In the genomic region with DNA sequence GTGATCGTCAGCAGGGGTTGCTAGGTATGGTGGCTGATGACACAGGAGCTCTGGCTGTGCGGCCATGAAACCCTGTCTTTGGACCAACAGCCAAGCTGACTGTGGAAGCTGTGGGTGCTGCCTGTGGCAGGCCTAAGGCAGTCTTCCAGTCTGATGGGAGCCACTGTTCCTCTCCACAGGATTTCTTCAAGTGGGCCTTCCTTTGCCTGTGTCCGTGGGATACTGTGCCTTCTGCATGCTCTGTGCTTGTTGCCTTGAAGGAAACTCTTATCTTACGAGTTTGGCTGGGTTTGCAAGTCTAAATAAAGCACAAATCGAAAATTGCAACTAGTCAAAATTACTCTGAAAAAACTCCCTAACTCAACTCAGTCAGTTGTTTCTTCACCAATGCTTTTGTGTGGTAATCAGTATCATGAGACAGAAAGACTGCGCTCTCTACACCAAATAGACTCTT, we compare ENCODE assay signal across 13 cellular contexts.
A peak's percentile ranks its signal among the peaks of the same experiment; 100 is the strongest.
DNase-seq lines count a peak whose midpoint lies in the region; ATAC-seq, FAIRE-seq and TF ChIP-seq lines count a peak whose summit lies in the region.
"Had no signal": no experiment of that assay in that cellular context is flagged by ENCODE, and none has a peak within 500 bp of the region (broad histone marks: within the 10 kb centered on the region; RNA-seq: fewer than 3 reads in every experiment).

No MANE protein-coding gene starts in this region.

- H2AFZ ChIP-seq in H1 (ENCODE audit: low read length) = no peak overlapping the region
- H2AFZ ChIP-seq: GM23248, neural progenitor cell had no signal

- no peak overlapping the region for H2BK15ac ChIP-seq in H1 (ENCODE audit: low read length)

- H3K18ac ChIP-seq in H1 (ENCODE audit: extremely low read depth, low read length) = no peak overlapping the region

- peaks cover 13% of the 10 kb centered on the region for H3K27me3 Mint-ChIP-seq in stimulated activated naive CD8-positive, alpha-beta T cell treated with anti-CD3 and anti-CD28 coated beads, Interleukin-15, amount 100 ng/mL, for 72 hours
- H3K27me3 Mint-ChIP-seq: activated naive CD4-positive, alpha-beta T cell treated with anti-CD3 and anti-CD28 coated beads, Interleukin-2, amount 50 U/mL, for 24 hours had no signal

- DNase-seq in heart right ventricle (no peak), cardiac septum (ENCODE audit: low spot score) (no peak), H1 (ENCODE audit: low read depth in 1 of 2, low spot score in 2 of 2) (no peak), aorta (no peak), NCI-H2107 (lab: John Stamatoyannopoulos, UW) (no peak)
- DNase-seq in activated CD4-positive, alpha-beta T cell treated with anti-CD3 and anti-CD28 coated beads, Interleukin-2, amount 50 U/mL, for 48 hours = no peak
- no peak for DNase-seq in stimulated activated naive CD8-positive, alpha-beta T cell treated with anti-CD3 and anti-CD28 coated beads, Interleukin-15, amount 100 ng/mL, for 72 hours

- no peak overlapping the region for H4K5ac ChIP-seq in H1 (ENCODE audit: insufficient read length, low read depth, low read length)

- H2BK120ac ChIP-seq in H1 (replicated peaks; ENCODE audit: low read depth, low read length) = no peak overlapping the region

- H3K9me3 ChIP-seq in heart right ventricle (no peaks in the 10 kb centered on the region), H1 (ENCODE audit: insufficient read depth in 2 of 2, low read depth in 1 of 2, low read length in 1 of 2) (no peaks in the 10 kb centered on the region), aorta (ENCODE audit: control insufficient read depth, low read length) (no peaks in the 10 kb centered on the region)

- peaks cover 24 to 100% (median 91%) of the 10 kb centered on the region in 9 donors for H3K4me1 ChIP-seq in heart right ventricle
- peaks cover 0 to 3% (median 0%) of the 10 kb centered on the region in 4 experiments; a peak in 3 of 7 replicates for H3K4me1 ChIP-seq in H1 (replicated peaks in 1 of 4; ENCODE audit: control insufficient read depth in 3 of 4, insufficient read depth in 4 of 4, low read length in 3 of 4)
- peaks cover 6 to 29% of the 10 kb centered on the region in 2 donors for H3K4me1 ChIP-seq in aorta (ENCODE audit: control insufficient read depth in 1 of 2, insufficient read depth in 2 of 2, low read length in 2 of 2)
- H3K4me1 ChIP-seq: neural progenitor cell had no signal

- peaks cover 0 to 97% (median 18%) of the 10 kb centered on the region in 9 donors for H3K36me3 ChIP-seq in heart right ventricle
- peaks cover 0 to 15% (median 2%) of the 10 kb centered on the region in 4 experiments; a peak in 5 of 8 replicates for H3K36me3 ChIP-seq in H1 (ENCODE audit: control insufficient read depth in 2 of 4, insufficient read depth in 4 of 4, low read length in 3 of 4)
- H3K36me3 ChIP-seq in aorta (ENCODE audit: control insufficient read depth in 1 of 2, insufficient read depth in 2 of 2, low read length in 1 of 2) = peaks cover 0 to 17% of the 10 kb centered on the region in 2 donors
- H3K36me3 ChIP-seq: neural progenitor cell had no signal

- peak overlapping the region; percentile 45 for H3K14ac ChIP-seq in H1 (ENCODE audit: insufficient read length)

- peaks cover 14% of the 10 kb centered on the region for H3K4me1 Mint-ChIP-seq in stimulated activated naive CD8-positive, alpha-beta T cell treated with anti-CD3 and anti-CD28 coated beads, Interleukin-15, amount 100 ng/mL, for 72 hours
- H3K4me1 Mint-ChIP-seq: activated naive CD4-positive, alpha-beta T cell treated with anti-CD3 and anti-CD28 coated beads, Interleukin-2, amount 50 U/mL, for 24 hours had no signal

- H3K56ac ChIP-seq in H1 (replicated peaks; ENCODE audit: insufficient read length, low read depth, low read length) = no peak overlapping the region

- H3K27ac ChIP-seq in heart right ventricle = peak overlapping the region in 8 of 10 donors; percentile 19 to 95 (median 55)
- no peak overlapping the region for H3K27ac ChIP-seq in H1 (ENCODE audit: low read depth, low read length)
- H3K27ac ChIP-seq in aorta (ENCODE audit: low read depth in 1 of 2, low read length in 2 of 2) = peak overlapping the region; percentile 64 to 84
- H3K27ac ChIP-seq: GM23248, neural progenitor cell, SK-N-MC had no signal

- H3K4ac ChIP-seq in H1 (replicated peaks; ENCODE audit: insufficient read length, low read depth, low read length) = peak overlapping the region; percentile 10

- 41 to 43% methylated on average over 6 of the region's 6 CpGs for WGBS in heart right ventricle, 2 donors
- WGBS in H1 (ENCODE audit: extremely low coverage in 1 of 2, insufficient coverage in 1 of 2, insufficient read length in 1 of 2, insufficient replicate concordance in 2 of 2, low coverage in 1 of 2, low lambda C conversion rate in 2 of 2, missing lambda C conversion rate in 1 of 2), 2 experiments = 93% methylated on average over 6 of the region's 6 CpGs; no CpG with 5 or more reads in 1 of the 2 experiments
- WGBS in aorta, 2 donors = 18 to 19% methylated on average over 6 of the region's 6 CpGs

- intact Hi-C loops in heart right ventricle (cut with DNase I) = no loop called here
- intact Hi-C loops in cardiac septum (cut with DNase I) = no loop called here
- intact Hi-C loops in aorta (cut with DNase I) = no loop called here

- no peak overlapping the region for H3K23ac ChIP-seq in H1 (ENCODE audit: insufficient read length)

- TF ChIP-seq POLR2A in H1 (IDR thresholded peaks at IDR 0.05; ENCODE audit: control extremely low read depth in 1 of 2, low read depth in 2 of 2, low read length in 2 of 2) = no peak

- no peaks in the 10 kb centered on the region for H4K20me1 ChIP-seq in H1 (replicated peaks in 1 of 2; ENCODE audit: control insufficient read depth in 1 of 2, insufficient read depth in 2 of 2, low read length in 2 of 2)

- H3K27me3 ChIP-seq in heart right ventricle (no peaks in the 10 kb centered on the region), H1 (replicated peaks in 1 of 4; ENCODE audit: control insufficient read depth in 3 of 4, extremely low read depth in 1 of 4, insufficient read depth in 3 of 4, low read length in 3 of 4) (no peaks in the 10 kb centered on the region), aorta (ENCODE audit: control insufficient read depth in 1 of 2, insufficient read depth in 2 of 2, low read length in 1 of 2) (no peaks in the 10 kb centered on the region)
- H3K27me3 ChIP-seq: neural progenitor cell had no signal

- no peak overlapping the region for H3K4me2 ChIP-seq in H1 (ENCODE audit: insufficient read depth in 1 of 2, low read depth in 2 of 2, low read length in 2 of 2)
- H3K4me2 ChIP-seq: neural progenitor cell had no signal

- no peaks in the 10 kb centered on the region for H3K79me2 ChIP-seq in H1 (ENCODE audit: control insufficient read depth in 1 of 2, insufficient read depth in 2 of 2, low read length in 2 of 2)

- H3K79me1 ChIP-seq in H1 (ENCODE audit: low read depth, low read length) = no peaks in the 10 kb centered on the region

- TF ChIP-seq RAD21 in H1 (IDR thresholded peaks at IDR 0.05 in 1 of 2, conservative IDR thresholded peaks at IDR 0.05 in 1 of 2; ENCODE audit: low read depth in 2 of 2, low read length in 2 of 2) = no peak

- no peak overlapping the region for H2BK20ac ChIP-seq in H1 (ENCODE audit: low read length)

- TF ChIP-seq EP300 in H1 (IDR thresholded peaks at IDR 0.05; ENCODE audit: borderline replicate concordance in 1 of 2, low read depth in 2 of 2, low read length in 2 of 2) = no peak

- TF ChIP-seq CTCF in heart right ventricle (IDR thresholded peaks at IDR 0.05) (no peak), H1 (IDR thresholded peaks at IDR 0.05; ENCODE audit: control extremely low read depth in 1 of 3, insufficient read depth in 1 of 3, low read depth in 1 of 3, low read length in 3 of 3) (no peak)

- H3K4me3 Mint-ChIP-seq in stimulated activated naive CD8-positive, alpha-beta T cell treated with anti-CD3 and anti-CD28 coated beads, Interleukin-15, amount 100 ng/mL, for 72 hours = no peak overlapping the region
- H3K4me3 Mint-ChIP-seq: activated naive CD4-positive, alpha-beta T cell treated with anti-CD3 and anti-CD28 coated beads, Interleukin-2, amount 50 U/mL, for 24 hours had no signal

- no peak for FAIRE-seq in H1 (lab: Jason Lieb, UNC)

- no peak overlapping the region for H2AK5ac ChIP-seq in H1 (ENCODE audit: low read depth, low read length)

- POLR2A ChIA-PET in H1 (lab: Charles Lee; ENCODE audit: partially characterized antibody) = no interaction called here

- H3K9ac ChIP-seq in H1 (replicated peaks in 1 of 4; ENCODE audit: extremely low read depth in 1 of 4, low read depth in 3 of 4, low read length in 3 of 4) = no peak overlapping the region
- H3K9ac ChIP-seq: GM23248, neural progenitor cell had no signal

- H2BK12ac ChIP-seq in H1 (ENCODE audit: low read depth, low read length) = no peak overlapping the region

- ATAC-seq in heart right ventricle (peak in 2 of 8 donors; percentile 2 to 8), HG03378 (IDR thresholded peaks at IDR 0.05; ENCODE audit: unreplicated experiment) (peak; percentile 30), aorta (ENCODE audit: low FRiP score) (no peak)
- ATAC-seq in stimulated activated naive CD8-positive, alpha-beta T cell treated with anti-CD3 and anti-CD28 coated beads, Interleukin-15, amount 100 ng/mL, for 72 hours = no peak

- H3K23me2 ChIP-seq in H1 (ENCODE audit: low read depth, low read length) = no peaks in the 10 kb centered on the region

- CTCF ChIA-PET in H1 (lab: Charles Lee; ENCODE audit: partially characterized antibody) = interaction anchor here (4.2 to 16.3 kb wide), 2 partner anchors 17 to 38 kb away, joined by 22 to 162 read pairs; no protein-coding TSS in a partner anchor

- no peak overlapping the region for H4K91ac ChIP-seq in H1 (replicated peaks; ENCODE audit: insufficient read length, low read length)

- H4K8ac ChIP-seq in H1 (ENCODE audit: extremely low read depth, insufficient read depth, low read length) = no peak overlapping the region

- H2BK5ac ChIP-seq in H1 (ENCODE audit: low read depth, low read length) = no peak overlapping the region

- H3K4me3 ChIP-seq in heart right ventricle (no peak overlapping the region), H1 (ENCODE audit: extremely low read depth in 1 of 4, insufficient read depth in 2 of 4, low read depth in 3 of 4, low read length in 4 of 4) (no peak overlapping the region), aorta (ENCODE audit: low read length in 2 of 2) (no peak overlapping the region)
- H3K4me3 ChIP-seq: GM23248, lung, neural progenitor cell, SK-N-MC had no signal

- H3K27ac Mint-ChIP-seq in stimulated activated naive CD8-positive, alpha-beta T cell treated with anti-CD3 and anti-CD28 coated beads, Interleukin-15, amount 100 ng/mL, for 72 hours = peak overlapping the region in 1 of 2 donors; percentile 61
- H3K27ac Mint-ChIP-seq: activated naive CD4-positive, alpha-beta T cell treated with anti-CD3 and anti-CD28 coated beads, Interleukin-2, amount 50 U/mL, for 24 hours; neural progenitor cell had no signal

- no peaks in the 10 kb centered on the region for H3K9me3 Mint-ChIP-seq in stimulated activated naive CD8-positive, alpha-beta T cell treated with anti-CD3 and anti-CD28 coated beads, Interleukin-15, amount 100 ng/mL, for 72 hours
- H3K9me3 Mint-ChIP-seq: activated naive CD4-positive, alpha-beta T cell treated with anti-CD3 and anti-CD28 coated beads, Interleukin-2, amount 50 U/mL, for 24 hours; neural progenitor cell had no signal

TF ChIP-seq in H1, 55 proteins besides CTCF, POLR2A, EP300 and RAD21 (continues in another document):
- TF ChIP-seq ZNF274 (IDR thresholded peaks at IDR 0.05; ENCODE audit: borderline replicate concordance, extremely low read depth, low read length) (no peak), NRF1 (IDR thresholded peaks at IDR 0.05; ENCODE audit: low read depth, low read length) (no peak)
